Comparison of ENCODE assay signal across 1 cellular context in genomic region chr1:184002071-184002470, GRCh38.
TF ChIP-seq lines count a peak whose summit lies in the region.

No MANE protein-coding gene starts in this region.

TF ChIP-seq in HepG2, 621 proteins besides CTCF, POLR2A, EP300 and RAD21 (continued from another document):
- peak; percentile 17; the same call in 1 of the 2 replicates for TF ChIP-seq ATF3 (CRISPR knock-in tag; IDR thresholded peaks at IDR 0.05)
- TF ChIP-seq ETS1 (CRISPR knock-in tag; IDR thresholded peaks at IDR 0.05), result no peak
- no peak for TF ChIP-seq GPBP1L1 (CRISPR knock-in tag; IDR thresholded peaks at IDR 0.05)
- TF ChIP-seq FIP1L1 (IDR thresholded peaks at IDR 0.05; ENCODE audit: borderline replicate concordance, insufficient read depth, low read depth, low read length), result no peak
- TF ChIP-seq RARG (CRISPR knock-in tag; IDR thresholded peaks at IDR 0.05; ENCODE audit: low read depth), result no peak
- TF ChIP-seq ZNF24 (IDR thresholded peaks at IDR 0.05), result no peak
- no peak for TF ChIP-seq ZSCAN9 (CRISPR knock-in tag; IDR thresholded peaks at IDR 0.05; ENCODE audit: borderline replicate concordance)
- TF ChIP-seq THYN1 (CRISPR knock-in tag; IDR thresholded peaks at IDR 0.05; ENCODE audit: borderline replicate concordance, low read depth), result no peak
- TF ChIP-seq ZSCAN12 (CRISPR knock-in tag; IDR thresholded peaks at IDR 0.05), result no peak
- no peak for TF ChIP-seq SKI (IDR thresholded peaks at IDR 0.05; ENCODE audit: partially characterized antibody)
